ENCODE assay signal across 24 cellular contexts in genomic region chr2:67823726-67824125, GRCh38.
"Had no signal": no experiment of that assay in that cellular context is flagged by ENCODE, and none has a peak within 500 bp of the region (broad histone marks: within the 10 kb centered on the region; RNA-seq: fewer than 3 reads in every experiment).

No MANE protein-coding gene starts in this region.

- H3K36me3 Mint-ChIP-seq: natural killer cell; neural progenitor cell; stimulated activated effector memory CD8-positive, alpha-beta T cell treated with anti-CD3 and anti-CD28 coated beads, Interleukin-12 subunit alpha, Interleukin-12 subunit beta, amount 100 ng/mL, for 72 hours had no signal

- H3K4me3 Mint-ChIP-seq: naive thymus-derived CD4-positive, alpha-beta T cell; natural killer cell; nephron; neural progenitor cell; stimulated activated effector memory CD8-positive, alpha-beta T cell treated with anti-CD3 and anti-CD28 coated beads, Interleukin-12 subunit alpha, Interleukin-12 subunit beta, amount 100 ng/mL, for 72 hours; stimulated activated naive CD8-positive, alpha-beta T cell treated with anti-CD3 and anti-CD28 coated beads, Interleukin-15, amount 100 ng/mL, for 72 hours had no signal

- H3K27ac Mint-ChIP-seq: naive thymus-derived CD4-positive, alpha-beta T cell; natural killer cell; neural progenitor cell; stimulated activated effector memory CD8-positive, alpha-beta T cell treated with anti-CD3 and anti-CD28 coated beads, Interleukin-12 subunit alpha, Interleukin-12 subunit beta, amount 100 ng/mL, for 72 hours; stimulated activated naive CD8-positive, alpha-beta T cell treated with anti-CD3 and anti-CD28 coated beads, Interleukin-15, amount 100 ng/mL, for 72 hours had no signal

- H3K27me3 Mint-ChIP-seq: stimulated activated naive CD8-positive, alpha-beta T cell treated with anti-CD3 and anti-CD28 coated beads, Interleukin-15, amount 100 ng/mL, for 72 hours had no signal

- H3K36me3 ChIP-seq: neural progenitor cell, pancreas, right lobe of liver, sigmoid colon, thoracic aorta, thyroid gland, tibial nerve, upper lobe of left lung, vagina had no signal

- H3K9ac ChIP-seq: neural progenitor cell had no signal

- H3K27me3 ChIP-seq: neural progenitor cell, pancreas, right lobe of liver, sigmoid colon, thyroid gland, tibial nerve, upper lobe of left lung, vagina had no signal

- ATAC-seq: naive thymus-derived CD4-positive, alpha-beta T cell; natural killer cell; pancreas; psoas muscle; right cardiac atrium; right lobe of liver; stimulated activated effector memory CD8-positive, alpha-beta T cell treated with anti-CD3 and anti-CD28 coated beads, Interleukin-12 subunit alpha, Interleukin-12 subunit beta, amount 100 ng/mL, for 72 hours; stimulated activated naive CD8-positive, alpha-beta T cell treated with anti-CD3 and anti-CD28 coated beads, Interleukin-15, amount 100 ng/mL, for 72 hours; stimulated activated naive CD8-positive, alpha-beta T cell treated with anti-CD3 and anti-CD28 coated beads, Interleukin-15, Interleukin-2, amounts not matched to agents 100 U/mL and 50 U/mL, for 24 hours had no signal

- DNase-seq: naive thymus-derived CD4-positive, alpha-beta T cell; natural killer cell; occipital lobe; psoas muscle; right cardiac atrium; right lobe of liver; sigmoid colon; small intestine; stimulated activated CD4-positive, alpha-beta T cell treated with anti-CD3 and anti-CD28 coated beads, Interleukin-15, amount 100 ng/mL, for 24 hours; stimulated activated CD4-positive, alpha-beta T cell treated with anti-CD3 and anti-CD28 coated beads, Interleukin-2, amount 100 ng/mL, for 24 hours; stimulated activated CD4-positive, alpha-beta T cell treated with anti-CD3 and anti-CD28 coated beads, Interleukin-2, amount 100 ng/mL, for 48 hours; stimulated activated CD4-positive, alpha-beta T cell treated with anti-CD3 and anti-CD28 coated beads, Interleukin-4, amount 100 ng/mL, for 24 hours; stimulated activated naive CD4-positive, alpha-beta T cell; stimulated activated naive CD8-positive, alpha-beta T cell treated with anti-CD3 and anti-CD28 coated beads, Interleukin-15, amount 100 ng/mL, for 72 hours; stimulated activated naive CD8-positive, alpha-beta T cell treated with anti-CD3 and anti-CD28 coated beads, Interleukin-15, Interleukin-2, amounts not matched to agents 100 U/mL and 50 U/mL, for 24 hours; thyroid gland had no signal

- H3K4me1 Mint-ChIP-seq: neural progenitor cell; stimulated activated effector memory CD8-positive, alpha-beta T cell treated with anti-CD3 and anti-CD28 coated beads, Interleukin-12 subunit alpha, Interleukin-12 subunit beta, amount 100 ng/mL, for 72 hours had no signal

- H3K9me3 Mint-ChIP-seq: natural killer cell; neural progenitor cell; stimulated activated effector memory CD8-positive, alpha-beta T cell treated with anti-CD3 and anti-CD28 coated beads, Interleukin-12 subunit alpha, Interleukin-12 subunit beta, amount 100 ng/mL, for 72 hours had no signal

- H3K4me3 ChIP-seq: neural progenitor cell, pancreas, psoas muscle, right lobe of liver, sigmoid colon, thoracic aorta, thyroid gland, tibial nerve, upper lobe of left lung, vagina had no signal

- H3K9me3 ChIP-seq: pancreas, psoas muscle, right lobe of liver, sigmoid colon, thoracic aorta, thyroid gland, tibial nerve, upper lobe of left lung, vagina had no signal

- H3K27ac ChIP-seq: neural progenitor cell, pancreas, psoas muscle, right lobe of liver, sigmoid colon, thoracic aorta, thyroid gland, tibial nerve, upper lobe of left lung, vagina had no signal

- H3K4me1 ChIP-seq: neural progenitor cell, psoas muscle, right lobe of liver, sigmoid colon, tibial nerve, vagina had no signal

- H2AFZ ChIP-seq: neural progenitor cell had no signal

- H3K4me2 ChIP-seq: neural progenitor cell had no signal
